29 cellular contexts compared by ENCODE assay signal in genomic region chr10:24639124-24639523, GRCh38.
"Had no signal": no experiment of that assay in that cellular context is flagged by ENCODE, and none has a peak within 500 bp of the region (broad histone marks: within the 10 kb centered on the region; RNA-seq: fewer than 3 reads in every experiment).

No MANE protein-coding gene starts in this region.

- H3K27ac ChIP-seq: stomach, suprapubic skin, testis, thoracic aorta, thyroid gland, tibial artery, tibial nerve, transverse colon, upper lobe of left lung, upper lobe of right lung, uterus, vagina had no signal

- H3K4me3 Mint-ChIP-seq: stimulated activated effector memory CD8-positive, alpha-beta T cell treated with anti-CD3 and anti-CD28 coated beads, Interleukin-12 subunit alpha, Interleukin-12 subunit beta, amount 100 ng/mL, for 72 hours; stimulated activated memory B cell treated with anti-CD40 and anti-IgM and Interleukin-4, amounts not matched to agents 10 μg/mL and 1 μg/mL and 100 μg/mL, for 72 hours; stimulated activated naive B cell treated with anti-CD40 and anti-IgM and Interleukin-4, amounts not matched to agents 10 μg/mL and 1 μg/mL and 100 μg/mL, for 72 hours; stimulated activated naive CD8-positive, alpha-beta T cell treated with anti-CD3 and anti-CD28 coated beads, Interleukin-15, amount 100 ng/mL, for 72 hours; stimulated activated naive CD8-positive, alpha-beta T cell treated with anti-CD3 and anti-CD28 coated beads, Interleukin-15, Interleukin-2, amounts not matched to agents 100 ng/mL and 50 ng/mL, for 24 hours; type B pancreatic cell had no signal

- H3K36me3 ChIP-seq: suprapubic skin, thoracic aorta, thyroid gland, tibial artery, tibial nerve, transverse colon, upper lobe of left lung, upper lobe of right lung, uterus, vagina had no signal

- H3K27me3 Mint-ChIP-seq: stimulated activated memory B cell treated with anti-CD40 and anti-IgM and Interleukin-4, amounts not matched to agents 10 μg/mL and 1 μg/mL and 100 μg/mL, for 72 hours; stimulated activated naive B cell treated with anti-CD40 and anti-IgM and Interleukin-4, amounts not matched to agents 10 μg/mL and 1 μg/mL and 100 μg/mL, for 72 hours; stimulated activated naive CD8-positive, alpha-beta T cell treated with anti-CD3 and anti-CD28 coated beads, Interleukin-15, amount 100 ng/mL, for 72 hours; stimulated activated naive CD8-positive, alpha-beta T cell treated with anti-CD3 and anti-CD28 coated beads, Interleukin-15, Interleukin-2, amounts not matched to agents 100 ng/mL and 50 ng/mL, for 24 hours; type B pancreatic cell had no signal

- H3K4me1 ChIP-seq: uterus, vagina had no signal

- H3K27me3 ChIP-seq: stomach, suprapubic skin, testis, thyroid gland, tibial artery, tibial nerve, transverse colon, upper lobe of left lung, upper lobe of right lung, uterus, vagina had no signal

- H3K4me3 ChIP-seq: stomach, suprapubic skin, testis, thoracic aorta, thyroid gland, tibial artery, tibial nerve, transverse colon, upper lobe of left lung, upper lobe of right lung, uterus, vagina had no signal

- FAIRE-seq: urothelium cell line had no signal

- H3K36me3 Mint-ChIP-seq: stimulated activated effector memory CD8-positive, alpha-beta T cell treated with anti-CD3 and anti-CD28 coated beads, Interleukin-12 subunit alpha, Interleukin-12 subunit beta, amount 100 ng/mL, for 72 hours; stimulated activated memory B cell treated with anti-CD40 and anti-IgM and Interleukin-4, amounts not matched to agents 10 μg/mL and 1 μg/mL and 100 μg/mL, for 72 hours; stimulated activated naive B cell treated with anti-CD40 and anti-IgM and Interleukin-4, amounts not matched to agents 10 μg/mL and 1 μg/mL and 100 μg/mL, for 72 hours had no signal

- DNase-seq: stimulated activated CD4-positive, alpha-beta T cell treated with anti-CD3 and anti-CD28 coated beads, Interleukin-2, amount 100 ng/mL, for 48 hours; stimulated activated CD4-positive, alpha-beta T cell treated with anti-CD3 and anti-CD28 coated beads, Interleukin-4, amount 100 ng/mL, for 1 hour; stimulated activated CD4-positive, alpha-beta T cell treated with anti-CD3 and anti-CD28 coated beads, Interleukin-4, amount 100 ng/mL, for 24 hours; stimulated activated CD4-positive, alpha-beta T cell treated with anti-CD3 and anti-CD28 coated beads, Interleukin-4, amount 100 ng/mL, for 4 hours; stimulated activated CD8-positive, alpha-beta memory T cell treated with anti-CD3 and anti-CD28 coated beads, Interleukin-4, amount 100 ng/mL, for 48 hours; stimulated activated naive B cell treated with anti-CD40 and anti-IgM and Interleukin-4, amounts not matched to agents 10 μg/mL and 1 μg/mL and 100 μg/mL, for 72 hours; stimulated activated naive CD4-positive, alpha-beta T cell; stimulated activated naive CD4-positive, alpha-beta T cell treated with Interleukin-2 at 50 U/mL for 16 hours; stimulated activated naive CD8-positive, alpha-beta T cell treated with anti-CD3 and anti-CD28 coated beads, Interleukin-15, amount 100 ng/mL, for 72 hours; stimulated activated naive CD8-positive, alpha-beta T cell treated with anti-CD3 and anti-CD28 coated beads, Interleukin-15, Interleukin-2, amounts not matched to agents 100 U/mL and 50 U/mL, for 24 hours; stomach; substantia nigra; testis; thyroid gland; tibial artery; transverse colon; trophoblast cell; upper lobe of left lung; upper lobe of right lung; uterus had no signal

- ATAC-seq: stimulated activated effector memory CD8-positive, alpha-beta T cell treated with anti-CD3 and anti-CD28 coated beads, Interleukin-12 subunit alpha, Interleukin-12 subunit beta, amount 100 ng/mL, for 72 hours; stimulated activated memory B cell treated with anti-CD40 and anti-IgM and Interleukin-4, amounts not matched to agents 10 μg/mL and 1 μg/mL and 100 μg/mL, for 72 hours; stimulated activated naive B cell treated with anti-CD40 and anti-IgM and Interleukin-4, amounts not matched to agents 10 μg/mL and 1 μg/mL and 100 μg/mL, for 72 hours; stimulated activated naive CD8-positive, alpha-beta T cell treated with anti-CD3 and anti-CD28 coated beads, Interleukin-15, amount 100 ng/mL, for 72 hours; stimulated activated naive CD8-positive, alpha-beta T cell treated with anti-CD3 and anti-CD28 coated beads, Interleukin-15, Interleukin-2, amounts not matched to agents 100 U/mL and 50 U/mL, for 24 hours; upper lobe of right lung had no signal

- H3K27ac Mint-ChIP-seq: stimulated activated effector memory CD8-positive, alpha-beta T cell treated with anti-CD3 and anti-CD28 coated beads, Interleukin-12 subunit alpha, Interleukin-12 subunit beta, amount 100 ng/mL, for 72 hours; stimulated activated memory B cell treated with anti-CD40 and anti-IgM and Interleukin-4, amounts not matched to agents 10 μg/mL and 1 μg/mL and 100 μg/mL, for 72 hours; stimulated activated naive B cell treated with anti-CD40 and anti-IgM and Interleukin-4, amounts not matched to agents 10 μg/mL and 1 μg/mL and 100 μg/mL, for 72 hours; stimulated activated naive CD8-positive, alpha-beta T cell treated with anti-CD3 and anti-CD28 coated beads, Interleukin-15, amount 100 ng/mL, for 72 hours; stimulated activated naive CD8-positive, alpha-beta T cell treated with anti-CD3 and anti-CD28 coated beads, Interleukin-15, Interleukin-2, amounts not matched to agents 100 ng/mL and 50 ng/mL, for 24 hours; type B pancreatic cell had no signal

- H3K4me1 Mint-ChIP-seq: stimulated activated effector memory CD8-positive, alpha-beta T cell treated with anti-CD3 and anti-CD28 coated beads, Interleukin-12 subunit alpha, Interleukin-12 subunit beta, amount 100 ng/mL, for 72 hours; stimulated activated memory B cell treated with anti-CD40 and anti-IgM and Interleukin-4, amounts not matched to agents 10 μg/mL and 1 μg/mL and 100 μg/mL, for 72 hours; stimulated activated naive B cell treated with anti-CD40 and anti-IgM and Interleukin-4, amounts not matched to agents 10 μg/mL and 1 μg/mL and 100 μg/mL, for 72 hours; stimulated activated naive CD8-positive, alpha-beta T cell treated with anti-CD3 and anti-CD28 coated beads, Interleukin-15, amount 100 ng/mL, for 72 hours had no signal

- H3K9me3 Mint-ChIP-seq: stimulated activated effector memory CD8-positive, alpha-beta T cell treated with anti-CD3 and anti-CD28 coated beads, Interleukin-12 subunit alpha, Interleukin-12 subunit beta, amount 100 ng/mL, for 72 hours; stimulated activated memory B cell treated with anti-CD40 and anti-IgM and Interleukin-4, amounts not matched to agents 10 μg/mL and 1 μg/mL and 100 μg/mL, for 72 hours; stimulated activated naive B cell treated with anti-CD40 and anti-IgM and Interleukin-4, amounts not matched to agents 10 μg/mL and 1 μg/mL and 100 μg/mL, for 72 hours; stimulated activated naive CD8-positive, alpha-beta T cell treated with anti-CD3 and anti-CD28 coated beads, Interleukin-15, amount 100 ng/mL, for 72 hours; stimulated activated naive CD8-positive, alpha-beta T cell treated with anti-CD3 and anti-CD28 coated beads, Interleukin-15, Interleukin-2, amounts not matched to agents 100 ng/mL and 50 ng/mL, for 24 hours; type B pancreatic cell had no signal

- H3K9me3 ChIP-seq: stomach, suprapubic skin, testis, thoracic aorta, thyroid gland, tibial artery, tibial nerve, transverse colon, upper lobe of left lung, upper lobe of right lung, uterus, vagina had no signal
